Comparison of ENCODE assay signal across 27 cellular contexts in genomic region chr10:2949221-2949947, GRCh38.
DNase-seq lines count a peak whose midpoint lies in the region; ATAC-seq and TF ChIP-seq lines count a peak whose summit lies in the region.
"Had no signal": no experiment of that assay in that cellular context is flagged by ENCODE, and none has a peak within 500 bp of the region (broad histone marks: within the 10 kb centered on the region; RNA-seq: fewer than 3 reads in every experiment).

No MANE protein-coding gene starts in this region.

- intact Hi-C loops in activated CD4-positive, alpha-beta T cell treated with anti-CD3 and anti-CD28 coated beads, Interleukin-2, amount 10 ng/mL, durations not matched to agents 24 days and 14 days (cut with micrococcal nuclease) = no loop called here

- no peak overlapping the region for H3K4me3 Mint-ChIP-seq in activated CD4-positive, alpha-beta T cell treated with anti-CD3 and anti-CD28 coated beads, Interleukin-2, amount 10 ng/mL, durations not matched to agents 24 days and 14 days
- H3K4me3 Mint-ChIP-seq in T-helper 17 cell = peak overlapping the region; percentile 64
- H3K4me3 Mint-ChIP-seq: type B pancreatic cell had no signal

- no peaks in the 10 kb centered on the region for H4K20me1 ChIP-seq in neural cell (ENCODE audit: insufficient read depth)

- H3K9me3 ChIP-seq in T-helper 17 cell (ENCODE audit: control insufficient read depth, low read length, poor library complexity, severe bottlenecking) (no peaks in the 10 kb centered on the region), neural cell (ENCODE audit: low read length) (no peaks in the 10 kb centered on the region)
- H3K9me3 ChIP-seq: adrenal gland had no signal

- ATAC-seq in HG03432 (IDR thresholded peaks at IDR 0.05; ENCODE audit: unreplicated experiment) (peak; percentile 5), T-helper 17 cell (no peak)
- ATAC-seq: left lobe of liver had no signal

- no peak overlapping the region for H3K4me2 ChIP-seq in neural cell (ENCODE audit: low read length)

- DNase-seq in activated CD4-positive, alpha-beta T cell treated with anti-CD3 and anti-CD28 coated beads, Interleukin-2, amount 10 ng/mL, durations not matched to agents 24 days and 14 days = no peak
- no peak for DNase-seq in activated CD4-positive, alpha-beta T cell treated with anti-CD3 and anti-CD28 coated beads, Interleukin-2, amount 50 U/mL, for 4 hours
- no peak for DNase-seq in T-helper 17 cell
- DNase-seq in HK-2 (ENCODE audit: unreplicated experiment) = no peak
- no peak for DNase-seq in activated CD8-positive, alpha-beta memory T cell treated with anti-CD3 and anti-CD28 coated beads for 24 hours
- no peak for DNase-seq in activated naive CD4-positive, alpha-beta T cell treated with Interleukin-2 at 50 U/mL for 16 hours
- DNase-seq: 8988T; activated CD4-positive, alpha-beta T cell treated with anti-CD3 and anti-CD28 coated beads, Interleukin-2, amount 50 U/mL, for 1 hour; activated naive CD4-positive, alpha-beta T cell; adrenal gland; AML-193; brain microvascular endothelial cell; CD8-positive, alpha-beta memory T cell; DMS79; effector memory CD4-positive, alpha-beta T cell; erythroblast; foreskin fibroblast; GF-D8; GOT3; NCI-H2081 treated with DMSO at 0.1 percent for 48 hours; NCI-H446; OCI-M1; SIG-M5 had no signal

- H3K36me3 ChIP-seq in neural cell (ENCODE audit: insufficient read depth, low read length) = no peaks in the 10 kb centered on the region
- H3K36me3 ChIP-seq: adrenal gland, brain microvascular endothelial cell had no signal

- peaks cover 13% of the 10 kb centered on the region for H3K4me1 Mint-ChIP-seq in activated CD4-positive, alpha-beta T cell treated with anti-CD3 and anti-CD28 coated beads, Interleukin-2, amount 10 ng/mL, durations not matched to agents 24 days and 14 days
- H3K4me1 Mint-ChIP-seq in T-helper 17 cell = peaks cover 7% of the 10 kb centered on the region

- no peaks in the 10 kb centered on the region for H3K27me3 ChIP-seq in neural cell (ENCODE audit: insufficient read depth, low read depth, low read length)
- H3K27me3 ChIP-seq: adrenal gland, brain microvascular endothelial cell had no signal

- H3K9me3 Mint-ChIP-seq in activated CD4-positive, alpha-beta T cell treated with anti-CD3 and anti-CD28 coated beads, Interleukin-2, amount 10 ng/mL, durations not matched to agents 24 days and 14 days = peaks cover 5% of the 10 kb centered on the region
- H3K9me3 Mint-ChIP-seq: type B pancreatic cell had no signal

- peak overlapping the region; percentile 7 for H3K4me3 ChIP-seq in neural cell (ENCODE audit: low read length)
- H3K4me3 ChIP-seq: adrenal gland had no signal

- H3K36me3 Mint-ChIP-seq in activated CD4-positive, alpha-beta T cell treated with anti-CD3 and anti-CD28 coated beads, Interleukin-2, amount 10 ng/mL, durations not matched to agents 24 days and 14 days (ENCODE audit: low read depth) = no peaks in the 10 kb centered on the region
- H3K36me3 Mint-ChIP-seq in T-helper 17 cell (ENCODE audit: low read depth) = peaks cover 2% of the 10 kb centered on the region
- H3K36me3 Mint-ChIP-seq: CD8-positive, alpha-beta memory T cell; type B pancreatic cell had no signal

- H3K9me2 ChIP-seq in neural cell (ENCODE audit: insufficient read depth, low read length) = no peaks in the 10 kb centered on the region

- TF ChIP-seq EP300 in neural cell (conservative IDR thresholded peaks at IDR 0.05; ENCODE audit: poor library complexity, severe bottlenecking) = no peak

- peaks cover 6% of the 10 kb centered on the region for H3K27me3 Mint-ChIP-seq in activated CD4-positive, alpha-beta T cell treated with anti-CD3 and anti-CD28 coated beads, Interleukin-2, amount 10 ng/mL, durations not matched to agents 24 days and 14 days
- peaks cover 55% of the 10 kb centered on the region for H3K27me3 Mint-ChIP-seq in T-helper 17 cell

- H2AFZ ChIP-seq in neural cell (ENCODE audit: low read depth, low read length) = no peak overlapping the region

- no peak overlapping the region for H3K9ac ChIP-seq in neural cell (ENCODE audit: low read length)

- peak overlapping the region; percentile 43 for H3K27ac ChIP-seq in neural cell (ENCODE audit: low read length)
- H3K27ac ChIP-seq: adrenal gland, brain microvascular endothelial cell had no signal

- TF ChIP-seq CTCF in neural cell (IDR thresholded peaks at IDR 0.05; ENCODE audit: poor library complexity, severe bottlenecking) = no peak

- peak overlapping the region; percentile 53 for H3K27ac Mint-ChIP-seq in activated CD4-positive, alpha-beta T cell treated with anti-CD3 and anti-CD28 coated beads, Interleukin-2, amount 10 ng/mL, durations not matched to agents 24 days and 14 days
- no peak overlapping the region for H3K27ac Mint-ChIP-seq in T-helper 17 cell
- H3K27ac Mint-ChIP-seq: CD8-positive, alpha-beta memory T cell; type B pancreatic cell had no signal

- peaks cover 4% of the 10 kb centered on the region for H3F3A ChIP-seq in neural cell (ENCODE audit: insufficient read depth, low read length, poor library complexity, severe bottlenecking)

- H3K79me2 ChIP-seq in neural cell (replicated peaks; ENCODE audit: insufficient read depth, low read length) = no peaks in the 10 kb centered on the region

- no peak for TF ChIP-seq RAD21 in neural cell (conservative IDR thresholded peaks at IDR 0.05)

TF ChIP-seq in neural cell, 6 proteins besides CTCF, POLR2A, EP300 and RAD21:
- no peak for TF ChIP-seq POLR2AphosphoS5 (IDR thresholded peaks at IDR 0.05)
- no peak for TF ChIP-seq EZH2 (IDR thresholded peaks at IDR 0.05; ENCODE audit: borderline replicate concordance, insufficient read depth, low read length, poor library complexity, severe bottlenecking)
- TF ChIP-seq REST (IDR thresholded peaks at IDR 0.05; ENCODE audit: borderline replicate concordance) = no peak
- no peak for TF ChIP-seq SMC3 (conservative IDR thresholded peaks at IDR 0.05; ENCODE audit: poor library complexity)
- TF ChIP-seq MXI1 (conservative IDR thresholded peaks at IDR 0.05; ENCODE audit: poor library complexity, severe bottlenecking) = no peak
- no peak for TF ChIP-seq TAF1 (IDR thresholded peaks at IDR 0.05; ENCODE audit: low read depth)
TF ChIP-seq in neural cell: peak in this region for 0.
